1 cellular context compared by ENCODE assay signal in the genomic region with DNA sequence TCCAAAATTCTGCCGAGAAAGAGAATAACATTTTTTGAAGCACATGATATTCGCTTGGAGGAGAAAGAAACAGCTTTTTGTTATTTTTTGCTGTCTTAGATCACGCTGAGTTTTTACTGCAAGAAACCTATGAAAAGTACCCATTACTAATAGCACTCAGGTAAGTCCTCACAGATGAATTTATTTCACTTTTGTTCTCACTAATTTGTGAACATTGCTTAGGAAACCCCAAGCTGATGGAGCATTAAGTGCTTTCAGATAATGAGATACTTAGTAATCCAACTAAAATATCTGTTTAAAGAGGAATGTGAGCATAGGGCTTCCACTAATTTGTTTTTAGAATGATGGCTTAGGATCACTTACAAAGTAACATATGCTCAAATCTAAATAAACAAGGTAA.
A peak's percentile ranks its signal among the peaks of the same experiment; 100 is the strongest.
TF ChIP-seq lines count a peak whose summit lies in the region.

No MANE protein-coding gene starts in this region.

TF ChIP-seq in GM12878, 131 proteins besides CTCF, POLR2A, EP300 and RAD21 (continued from another document):
- no peak for TF ChIP-seq MXI1 (IDR thresholded peaks at IDR 0.05; ENCODE audit: low read depth, low read length)
- TF ChIP-seq FOXM1 (IDR thresholded peaks at IDR 0.05; ENCODE audit: low read depth, low read length), result peak; percentile 30; the same call in 1 of the 2 replicates
- 0 out of 2 replicates have a peak, but pooled peaks have one; percentile 12 for TF ChIP-seq CREM (IDR thresholded peaks at IDR 0.05; ENCODE audit: low read depth)
- TF ChIP-seq RUNX3 (IDR thresholded peaks at IDR 0.05; ENCODE audit: low read length), result peak; percentile 40; the same call in 1 of the 2 replicates
- TF ChIP-seq BCL11A (IDR thresholded peaks at IDR 0.05; ENCODE audit: low read depth, low read length), result peak; percentile 34; the same call in 1 of the 2 replicates
- peak; percentile 75 for TF ChIP-seq MTA2 (IDR thresholded peaks at IDR 0.05; ENCODE audit: low read depth)
TF ChIP-seq in GM12878: peak in this region for 8.
